ENCODE assay signal across 8 cellular contexts in the genomic region with DNA sequence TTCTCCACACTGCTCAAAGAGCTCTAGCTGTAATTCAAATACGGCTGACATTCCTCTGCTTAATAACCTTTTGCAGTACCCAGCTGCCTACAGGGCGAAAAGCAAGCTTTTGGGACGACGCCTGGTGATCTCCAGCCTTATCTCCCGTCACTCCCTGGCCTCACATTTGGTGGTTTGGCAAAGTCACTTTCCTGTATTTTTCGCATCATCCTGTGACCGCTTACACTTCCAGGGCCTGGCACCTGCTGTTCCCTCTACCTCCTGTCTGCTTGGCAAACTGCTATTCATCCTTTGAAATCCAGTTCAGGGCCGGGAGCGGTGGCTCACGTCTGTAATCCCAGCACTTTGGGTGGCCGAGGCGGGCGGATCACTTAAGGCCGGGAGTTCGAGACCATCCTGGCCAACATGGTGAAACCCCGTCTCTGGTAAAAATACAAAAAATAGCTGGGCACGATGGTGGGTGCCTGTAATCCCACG. TPM values are rescaled to one million over a fixed set of nuclear protein-coding genes. Genes with fewer than 3 reads are reported as not detected.
A peak's percentile ranks its signal among the peaks of the same experiment; 100 is the strongest.
DNase-seq lines count a peak whose midpoint lies in the region; ATAC-seq and TF ChIP-seq lines count a peak whose summit lies in the region.

No MANE protein-coding gene starts in this region.

- CTCF ChIA-PET in AG04450 (lab: Charles Lee) = interaction anchor here (0.5 to 0.7 kb wide), 3 partner anchors 13 to 73 kb away, joined by 3 read pairs; no protein-coding TSS in a partner anchor

- no peak for ATAC-seq in HG02970 (IDR thresholded peaks at IDR 0.05; ENCODE audit: low FRiP score, unreplicated experiment)

- peak overlapping the region; percentile 74 for H3K4me3 ChIP-seq in AG04450 (ENCODE audit: low read depth, low read length)
- peak overlapping the region; percentile 87 for H3K4me3 ChIP-seq in Karpas-422 (ENCODE audit: low read length)
- peak overlapping the region; percentile 71 to 84 for H3K4me3 ChIP-seq in mesenchymal stem cell (ENCODE audit: insufficient read depth in 1 of 2, low read depth in 1 of 2, low read length in 2 of 2)

- no peaks in the 10 kb centered on the region for H3K9me2 ChIP-seq in Karpas-422 (replicated peaks; ENCODE audit: insufficient read depth, low read length)

- H3K18ac ChIP-seq in mesenchymal stem cell (ENCODE audit: low read depth in 1 of 2, low read length in 2 of 2) = peak overlapping the region in 1 of 2 experiments; percentile 88

- no peak overlapping the region for H4K91ac ChIP-seq in mesenchymal stem cell (ENCODE audit: low read length)

- H2BK5ac ChIP-seq in mesenchymal stem cell (ENCODE audit: low read depth, low read length, poor library complexity, severe bottlenecking) = no peak overlapping the region

- H2AFZ ChIP-seq in Karpas-422 (ENCODE audit: low read length) (peak overlapping the region; percentile 95), mesenchymal stem cell (ENCODE audit: low read depth, low read length) (peak overlapping the region; percentile 74)

- POLR2A ChIA-PET in AG04450 (lab: Yijun Ruan, JAX) = interaction anchor here (0.9 kb wide), 1 partner anchor 249 kb away, joined by 3 read pairs; the partner anchor contains the start of gene INPP5K

- H3K27ac ChIP-seq in AG04450 (ENCODE audit: low read depth, low read length) (no peak overlapping the region), Karpas-422 (ENCODE audit: low read length) (no peak overlapping the region), mesenchymal stem cell (ENCODE audit: low read length, poor library complexity, severe bottlenecking) (no peak overlapping the region)

- H3K9me3 ChIP-seq in AG04450 (ENCODE audit: control insufficient read depth, insufficient read depth, low read length) (no peaks in the 10 kb centered on the region; the same call in 1 of the 2 replicates), Karpas-422 (ENCODE audit: low read length) (no peaks in the 10 kb centered on the region), mesenchymal stem cell (ENCODE audit: control insufficient read depth, low read length) (no peaks in the 10 kb centered on the region)

- WGBS in mesenchymal stem cell = 41% methylated on average over 18 of the region's 18 CpGs

- no peak overlapping the region for H3K23ac ChIP-seq in mesenchymal stem cell (ENCODE audit: low read length in 2 of 2)

- H3K79me1 ChIP-seq in mesenchymal stem cell (replicated peaks; ENCODE audit: low read length, poor library complexity, severe bottlenecking) = no peaks in the 10 kb centered on the region

- H2AK5ac ChIP-seq in mesenchymal stem cell (ENCODE audit: low read length, severe bottlenecking) = no peak overlapping the region

- H3K27me3 ChIP-seq in AG04450 (ENCODE audit: control insufficient read depth, insufficient read depth, low read length) (peaks cover 23% of the 10 kb centered on the region), Karpas-422 (ENCODE audit: low read length) (no peaks in the 10 kb centered on the region), mesenchymal stem cell (ENCODE audit: control insufficient read depth in 1 of 2, insufficient read depth in 1 of 2, low read length in 2 of 2) (peaks cover 14 to 23% of the 10 kb centered on the region in 2 experiments)

- no peaks in the 10 kb centered on the region for H3K79me2 ChIP-seq in Karpas-422 (ENCODE audit: low read length)

- no peak overlapping the region for H2BK12ac ChIP-seq in mesenchymal stem cell (ENCODE audit: low read length in 2 of 2)

- TF ChIP-seq CTCF in AG04450 (IDR thresholded peaks at IDR 0.05; ENCODE audit: low read depth, low read length) = no peak

- no peaks in the 10 kb centered on the region for H3K36me3 ChIP-seq in Karpas-422 (ENCODE audit: insufficient read depth, low read length)
- H3K36me3 ChIP-seq in mesenchymal stem cell (ENCODE audit: control insufficient read depth in 1 of 2, insufficient read depth in 2 of 2, low read depth in 1 of 2, low read length in 2 of 2) = no peaks in the 10 kb centered on the region

- DNase-seq in AG04450 (ENCODE audit: low read depth, low spot score) (no peak), Karpas-422 (no peak), cerebellar nuclear complex (lab: John Stamatoyannopoulos, UW) (peak; percentile 32 to 35), mesenchymal stem cell (no peak), NCI-H146 treated with DMSO at 0.1 percent for 48 hours (lab: John Stamatoyannopoulos, UW; ENCODE audit: unreplicated experiment) (no peak), NCI-H526 treated with DMSO at 0.1 percent for 48 hours (lab: John Stamatoyannopoulos, UW) (no peak), inferior parietal cortex (ENCODE audit: extremely low spot score) (no peak)

- H3K4ac ChIP-seq in mesenchymal stem cell (ENCODE audit: low read depth in 1 of 2, low read length in 2 of 2) = no peak overlapping the region

- H4K8ac ChIP-seq in mesenchymal stem cell (ENCODE audit: low read length) = no peak overlapping the region

- H3K4me2 ChIP-seq in Karpas-422 (ENCODE audit: low read depth, low read length, poor library complexity, severe bottlenecking) = peak overlapping the region; percentile 86
- H3K4me2 ChIP-seq in mesenchymal stem cell (ENCODE audit: low read length, poor library complexity, severe bottlenecking) = peak overlapping the region; percentile 72

- H3K4me1 ChIP-seq in Karpas-422 (ENCODE audit: low read length) = peaks cover 15% of the 10 kb centered on the region
- H3K4me1 ChIP-seq in mesenchymal stem cell (ENCODE audit: control insufficient read depth, insufficient read depth, low read depth, low read length) = peaks cover 8% of the 10 kb centered on the region

- no peak overlapping the region for H2BK15ac ChIP-seq in mesenchymal stem cell (ENCODE audit: low read depth, poor library complexity, severe bottlenecking)

- peak overlapping the region; percentile 84 for H3K9ac ChIP-seq in Karpas-422 (ENCODE audit: low read length)
- H3K9ac ChIP-seq in mesenchymal stem cell (ENCODE audit: low read length) = peak overlapping the region; percentile 84

- no peak overlapping the region for H3K14ac ChIP-seq in mesenchymal stem cell (ENCODE audit: low read length in 2 of 2)

- H2BK120ac ChIP-seq in mesenchymal stem cell (ENCODE audit: low read depth, low read length) = no peak overlapping the region

- no peaks in the 10 kb centered on the region for H4K20me1 ChIP-seq in Karpas-422 (ENCODE audit: insufficient read depth, low read depth, low read length)

RNA-seq across cellular contexts. Expression of gene BHLHA9, which starts 2.7 kb away (rescaled TPM):
- not detected in 2 replicates for polyA plus RNA-seq in AG04450 (2011; rRNA removed)
- not detected in 2 replicates for polyA minus RNA-seq in AG04450 (2011; rRNA and poly(A)+ RNA removed)
- not detected in 2 replicates for total RNA-seq in Karpas-422 (2014; rRNA removed; shearing (Covaris generic); ENCODE audit: low replicate concordance)
- polyA plus RNA-seq in mesenchymal stem cell (2013, experiment 1 of 2) = not detected
- not detected for polyA plus RNA-seq in mesenchymal stem cell (2013, experiment 2 of 2)

RNA-seq across cellular contexts. Expression of gene TRARG1, which starts 12.0 kb away (rescaled TPM):
- not detected in 2 replicates for polyA plus RNA-seq in AG04450 (2011; rRNA removed)
- not detected in 2 replicates for polyA minus RNA-seq in AG04450 (2011; rRNA and poly(A)+ RNA removed)
- not detected in 2 replicates for total RNA-seq in Karpas-422 (2014; rRNA removed; shearing (Covaris generic); ENCODE audit: low replicate concordance)
- polyA plus RNA-seq in mesenchymal stem cell (2013, experiment 1 of 2) = not detected
- not detected for polyA plus RNA-seq in mesenchymal stem cell (2013, experiment 2 of 2)

Comparison
In these comparisons a context has a peak if more than half of its experiments do, and no peak if none do; other contexts are left out.
1. DNase-seq: peak in cerebellar nuclear complex (2 of 2); none in AG04450 (single experiment), Karpas-422 (single experiment), mesenchymal stem cell (single experiment), NCI-H146 treated with DMSO at 0.1 percent for 48 hours (single experiment), NCI-H526 treated with DMSO at 0.1 percent for 48 hours (single experiment) and inferior parietal cortex (single experiment).
2. Peak in every context shown above with its lines, with median percentiles within 50 percentile points of each other: H3K4me3 ChIP-seq.